Comparison of ENCODE assay signal across 12 cellular contexts in genomic region chr16:87847785-87848675, GRCh38. TPM values are rescaled to one million over a fixed set of nuclear protein-coding genes. Genes with fewer than 3 reads are reported as not detected.
DNase-seq lines count a peak whose midpoint lies in the region; ATAC-seq and TF ChIP-seq lines count a peak whose summit lies in the region.
"Had no signal": no experiment of that assay in that cellular context is flagged by ENCODE, and none has a peak within 500 bp of the region (broad histone marks: within the 10 kb centered on the region; RNA-seq: fewer than 3 reads in every experiment).

No MANE protein-coding gene starts in this region.

- ATAC-seq in left colon: peak; percentile 72
- no peak for ATAC-seq in GM21367 (IDR thresholded peaks at IDR 0.05; ENCODE audit: unreplicated experiment)

- H3K27me3 Mint-ChIP-seq in activated CD4-positive, alpha-beta T cell treated with anti-CD3 and anti-CD28 coated beads, Interleukin-2, amount 10 ng/mL, durations not matched to agents 24 days and 14 days: no peaks in the 10 kb centered on the region

- H3K9me3 Mint-ChIP-seq in activated CD4-positive, alpha-beta T cell treated with anti-CD3 and anti-CD28 coated beads, Interleukin-2, amount 10 ng/mL, durations not matched to agents 24 days and 14 days: no peaks in the 10 kb centered on the region

- no peak for DNase-seq in activated CD4-positive, alpha-beta T cell treated with anti-CD3 and anti-CD28 coated beads, Interleukin-2, amount 10 ng/mL, durations not matched to agents 24 days and 14 days
- DNase-seq in activated CD4-positive, alpha-beta T cell treated with anti-CD3 and anti-CD28 coated beads for 48 hours: no peak
- DNase-seq in left colon (no peak), retina (peak; percentile 71), GM20000 (ENCODE audit: low spot score) (no peak)
- DNase-seq in activated CD4-positive, CD25-positive, alpha-beta regulatory T cell (lab: John Stamatoyannopoulos, UW): no peak
- DNase-seq: NCI-H2227 treated with DMSO at 0.1 percent for 48 hours, OCI-M1 had no signal

- intact Hi-C loops in activated CD4-positive, alpha-beta T cell treated with anti-CD3 and anti-CD28 coated beads, Interleukin-2, amount 10 ng/mL, durations not matched to agents 24 days and 14 days (cut with micrococcal nuclease): no loop called here
- intact Hi-C loops in left colon (cut with DNase I, micrococcal nuclease): no loop called here

- peak overlapping the region; percentile 59 for H3K27ac ChIP-seq in angular gyrus (ENCODE audit: low read depth, low read length)
- H3K27ac ChIP-seq: 22Rv1, upper lobe of left lung had no signal

- peaks cover 24% of the 10 kb centered on the region for H3K4me1 Mint-ChIP-seq in activated CD4-positive, alpha-beta T cell treated with anti-CD3 and anti-CD28 coated beads, Interleukin-2, amount 10 ng/mL, durations not matched to agents 24 days and 14 days

- H3K27ac Mint-ChIP-seq in activated CD4-positive, alpha-beta T cell treated with anti-CD3 and anti-CD28 coated beads, Interleukin-2, amount 10 ng/mL, durations not matched to agents 24 days and 14 days: peak overlapping the region; percentile 29

- H3K4me3 Mint-ChIP-seq in activated CD4-positive, alpha-beta T cell treated with anti-CD3 and anti-CD28 coated beads, Interleukin-2, amount 10 ng/mL, durations not matched to agents 24 days and 14 days: no peak overlapping the region

- no peak for TF ChIP-seq CTCF in GM20000 (IDR thresholded peaks at IDR 0.05; ENCODE audit: extremely low read depth, missing control alignments)

- H3K36me3 Mint-ChIP-seq in activated CD4-positive, alpha-beta T cell treated with anti-CD3 and anti-CD28 coated beads, Interleukin-2, amount 10 ng/mL, durations not matched to agents 24 days and 14 days (ENCODE audit: low read depth): peaks cover 55% of the 10 kb centered on the region

RNA-seq across cellular contexts. Expression of gene SLC7A5, which starts 21.3 kb away (rescaled TPM):
- total RNA-seq in activated CD4-positive, alpha-beta T cell treated with anti-CD3 and anti-CD28 coated beads, Interleukin-2, amount 10 ng/mL, durations not matched to agents 24 days and 14 days: 408 and 410 TPM in 2 replicates
- total RNA-seq in left colon: 10 to 100 TPM in 1 of 2 donors, 1 to 10 TPM in 1; 3.6 to 11.2 TPM

Comparison
In these comparisons a context has a peak if more than half of its experiments do, and no peak if none do; other contexts are left out.
1. RNA of gene SLC7A5, which starts 21.3 kb away (total RNA-seq): 408 to 410 TPM in activated CD4-positive, alpha-beta T cell treated with anti-CD3 and anti-CD28 coated beads, Interleukin-2, amount 10 ng/mL, durations not matched to agents 24 days and 14 days; 3.6 to 11.2 TPM in left colon; every median in the first group is over 10 times any median in the second.